ENCODE assay signal across 9 cellular contexts in the genomic region with DNA sequence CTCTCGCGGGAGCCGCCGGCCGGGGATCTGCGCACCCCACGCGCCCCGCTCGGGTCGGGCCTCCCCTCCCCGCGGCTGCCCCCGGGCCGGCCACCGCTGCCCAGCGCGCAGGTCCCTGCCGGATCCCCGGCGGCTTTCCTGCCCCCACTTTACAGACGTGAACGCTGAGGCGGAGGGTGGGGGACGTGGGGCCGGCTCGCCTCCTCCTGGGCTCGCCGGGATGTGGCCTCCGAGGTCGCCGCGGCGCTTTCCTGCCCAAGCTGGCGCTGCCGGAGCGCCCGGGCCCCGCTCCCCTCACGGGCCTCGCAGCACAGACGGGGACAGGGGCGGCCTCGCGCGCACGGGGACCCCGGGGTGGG. TPM values are rescaled to one million over a fixed set of nuclear protein-coding genes. Genes with fewer than 3 reads are reported as not detected.
DNase-seq lines count a peak whose midpoint lies in the region; ATAC-seq and TF ChIP-seq lines count a peak whose summit lies in the region.
"Had no signal": no experiment of that assay in that cellular context is flagged by ENCODE, and none has a peak within 500 bp of the region (broad histone marks: within the 10 kb centered on the region; RNA-seq: fewer than 3 reads in every experiment).

No MANE protein-coding gene starts in this region.

- TF ChIP-seq CTCF in mammary epithelial cell (conservative IDR thresholded peaks at IDR 0.05 in 1 of 2, IDR thresholded peaks at IDR 0.05 in 1 of 2; ENCODE audit: extremely low read depth in 1 of 2, insufficient read depth in 1 of 2, low read depth in 1 of 2, low read length in 2 of 2) (no peak), GM20000 (IDR thresholded peaks at IDR 0.05; ENCODE audit: extremely low read depth, missing control alignments) (no peak)

- ATAC-seq in left colon, result peak; percentile 22

- H3K27me3 ChIP-seq in mammary epithelial cell (ENCODE audit: insufficient read depth, low read length) (no peaks in the 10 kb centered on the region), subcutaneous abdominal adipose tissue (ENCODE audit: control insufficient read depth in 5 of 5, insufficient read depth in 4 of 5, low read length in 5 of 5) (no peaks in the 10 kb centered on the region)
- H3K27me3 ChIP-seq: SJCRH30 had no signal

- no TSS peak for BruUV-seq in mammary epithelial cell (replicated peaks; lab: Mats Ljungman, UMichigan)

- H3K27ac ChIP-seq in mammary epithelial cell (ENCODE audit: insufficient read depth, low read depth, low read length) (no peak overlapping the region), subcutaneous abdominal adipose tissue (ENCODE audit: low read depth, low read length) (no peak overlapping the region)
- H3K27ac ChIP-seq: SJCRH30 had no signal

- H2AFZ ChIP-seq in mammary epithelial cell (ENCODE audit: low read depth, low read length), result peak overlapping the region; percentile 52

- no peaks in the 10 kb centered on the region for H4K20me1 ChIP-seq in mammary epithelial cell (ENCODE audit: insufficient read depth, low read length)

- peak; percentile 22 for DNase-seq in activated CD4-positive, alpha-beta T cell treated with anti-CD3 and anti-CD28 coated beads for 48 hours
- no peak for DNase-seq in activated CD4-positive, alpha-beta T cell treated with anti-CD3 and anti-CD28 coated beads for 4 hours
- DNase-seq in mammary epithelial cell, result no peak
- DNase-seq in left colon, result peak in 1 of 2 donors; percentile 54
- no peak for DNase-seq in GM20000 (ENCODE audit: low spot score)
- DNase-seq in effector CD4-positive, alpha-beta T cell, result no peak
- DNase-seq in amygdala (lab: John Stamatoyannopoulos, UW), result no peak
- DNase-seq: SJCRH30 had no signal

- peak overlapping the region in 1 of 3 experiments; percentile 29 for H3K4me3 ChIP-seq in mammary epithelial cell (replicated peaks in 1 of 3; ENCODE audit: insufficient read depth in 1 of 3, low read depth in 2 of 3, low read length in 3 of 3)
- H3K4me3 ChIP-seq in subcutaneous abdominal adipose tissue (ENCODE audit: low read depth in 1 of 5, low read length in 5 of 5), result peak overlapping the region in 4 of 5 donors; percentile 48 to 65 (median 52)
- H3K4me3 ChIP-seq: SJCRH30 had no signal

- intact Hi-C loops in mammary epithelial cell (cut with micrococcal nuclease) (no loop called here), left colon (cut with DNase I, micrococcal nuclease) (no loop called here)

- H3K4me2 ChIP-seq in mammary epithelial cell (ENCODE audit: insufficient read depth, low read depth, low read length), result peak overlapping the region; percentile 60

- H3K4me1 ChIP-seq in mammary epithelial cell (ENCODE audit: insufficient read depth, low read length) (peaks cover 11% of the 10 kb centered on the region), subcutaneous abdominal adipose tissue (ENCODE audit: control insufficient read depth in 5 of 5, insufficient read depth in 5 of 5, low read length in 5 of 5) (peaks cover 7 to 36% (median 29%) of the 10 kb centered on the region in 5 donors)

- CTCF ChIA-PET in mammary epithelial cell (lab: Charles Lee; ENCODE audit: low non-redundant PET), result no interaction called here

- H3K9me3 ChIP-seq in mammary epithelial cell (replicated peaks; ENCODE audit: insufficient read depth, low read length) (no peaks in the 10 kb centered on the region), subcutaneous abdominal adipose tissue (ENCODE audit: control insufficient read depth in 5 of 5, low read length in 5 of 5) (no peaks in the 10 kb centered on the region)
- H3K9me3 ChIP-seq: SJCRH30 had no signal

- H3K9ac ChIP-seq in mammary epithelial cell (ENCODE audit: insufficient read depth, low read length) (no peak overlapping the region), subcutaneous abdominal adipose tissue (ENCODE audit: low read length in 5 of 5) (peak overlapping the region in 2 of 5 donors; percentile 66 to 69)

- in situ Hi-C loops in mammary epithelial cell (cut with MboI; ENCODE audit: low sequenced_read_pairs in 2 of 2), result no loop called here

- H3K36me3 ChIP-seq in mammary epithelial cell (ENCODE audit: insufficient read depth, low read length) (no peaks in the 10 kb centered on the region), subcutaneous abdominal adipose tissue (ENCODE audit: control insufficient read depth in 5 of 5, insufficient read depth in 5 of 5, low read length in 5 of 5) (no peaks in the 10 kb centered on the region)
- H3K36me3 ChIP-seq: SJCRH30 had no signal

- dilution Hi-C loops in mammary epithelial cell (cut with HindIII; ENCODE audit: low sequenced_read_pairs), result loop anchor here (5.0 kb wide), 3 partner anchors 36 to 76 kb away; partner anchors contain the start of gene OVCA2

- WGBS in mammary epithelial cell (ENCODE audit: low coverage, missing lambda C conversion rate), result 0% methylated on average over 7 of the region's 48 CpGs

- H3K79me2 ChIP-seq in mammary epithelial cell (ENCODE audit: insufficient read depth, low read length), result no peaks in the 10 kb centered on the region

RNA-seq across cellular contexts. Expression of gene RTN4RL1, which starts 26.7 kb away (rescaled TPM):
- total RNA-seq in mammary epithelial cell, result 1 to 10 TPM in 1 of 2 donors, under 1 TPM in 1; under 0.01 to 5.7 TPM
- 2.5 TPM for polyA plus RNA-seq in mammary epithelial cell
- 1.6 TPM for polyA minus RNA-seq in mammary epithelial cell
- total RNA-seq in left colon, result under 1 TPM; 0.15 to 0.36 TPM

RNA-seq across cellular contexts. Expression of gene DPH1, which starts 31.5 kb away (rescaled TPM):
- 10 to 100 TPM; 29.0 to 36.2 TPM for total RNA-seq in mammary epithelial cell
- polyA plus RNA-seq in mammary epithelial cell, result 27.4 TPM
- polyA minus RNA-seq in mammary epithelial cell, result 64.4 TPM
- total RNA-seq in left colon, result 10 to 100 TPM; 31.2 to 35.1 TPM

RNA-seq across cellular contexts. Expression of gene OVCA2, which starts 43.4 kb away (rescaled TPM):
- 10 to 100 TPM; 44.1 to 65.7 TPM for total RNA-seq in mammary epithelial cell
- polyA plus RNA-seq in mammary epithelial cell, result 68.4 TPM
- polyA minus RNA-seq in mammary epithelial cell, result 28.3 TPM
- 10 to 100 TPM; 39.2 to 39.7 TPM for total RNA-seq in left colon

RNA-seq across cellular contexts. Expression of gene HIC1, which starts 56.5 kb away (rescaled TPM):
- total RNA-seq in mammary epithelial cell (1 to 10 TPM in 1 of 2 donors, under 1 TPM in 1; 0.67 to 1.3 TPM), left colon (10 to 100 TPM in 1 of 2 donors, 1 to 10 TPM in 1; 4.8 to 12.8 TPM)
- 0.20 TPM for polyA plus RNA-seq in mammary epithelial cell
- not detected for polyA minus RNA-seq in mammary epithelial cell
